8 cellular contexts compared by ENCODE assay signal in the genomic region with DNA sequence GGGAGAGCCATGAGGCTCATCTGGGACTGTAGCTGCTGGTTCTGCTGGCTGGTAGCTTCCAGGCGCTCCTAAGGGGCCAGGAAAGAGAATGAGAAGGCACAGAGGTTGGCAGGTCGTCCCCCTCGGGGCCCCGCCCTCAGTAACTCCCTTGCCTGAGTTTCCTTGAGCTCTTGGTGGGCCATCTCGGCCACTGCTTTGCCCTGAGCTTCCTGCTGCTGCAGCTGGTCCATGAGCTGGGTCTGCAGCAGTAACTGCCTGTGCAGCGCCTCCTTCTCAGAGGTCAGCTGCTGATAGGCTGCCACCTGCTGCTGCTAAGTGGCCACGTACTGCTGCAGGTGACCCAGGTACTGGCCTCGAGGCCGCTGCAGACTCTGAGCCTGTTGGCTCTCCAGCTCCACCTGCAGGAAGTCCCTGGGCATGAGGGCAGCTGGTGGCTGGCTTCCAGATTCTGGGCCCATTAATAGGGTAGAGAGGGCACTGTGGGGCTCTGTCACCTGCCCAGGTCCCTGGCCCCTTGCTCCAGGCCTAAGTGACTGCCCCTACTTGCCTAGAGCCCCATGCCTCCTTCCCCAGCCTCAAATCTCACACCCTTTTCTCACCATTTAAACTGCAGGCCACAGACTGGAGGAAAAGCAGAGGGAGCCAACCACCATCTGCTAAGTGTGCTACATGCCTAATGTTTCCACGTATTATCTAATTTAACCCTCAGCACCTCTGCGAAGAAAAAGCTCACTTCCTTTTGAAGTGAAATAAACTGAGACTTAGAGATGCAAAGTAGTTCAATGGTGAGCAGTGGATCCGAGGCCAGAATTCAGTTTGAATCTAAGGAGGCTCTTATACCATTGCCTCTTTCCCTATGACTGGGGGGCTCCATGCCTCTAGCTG. TPM values are rescaled to one million over a fixed set of nuclear protein-coding genes. Genes with fewer than 3 reads are reported as not detected.
DNase-seq lines count a peak whose midpoint lies in the region; ATAC-seq and TF ChIP-seq lines count a peak whose summit lies in the region.

No MANE protein-coding gene starts in this region.

- TF ChIP-seq CTCF in RWPE1 (conservative IDR thresholded peaks at IDR 0.05; ENCODE audit: low read depth), result peak; percentile 76
- TF ChIP-seq CTCF in right atrium auricular region (IDR thresholded peaks at IDR 0.05), result peak; percentile 33 to 64

- ATAC-seq in HG03442 (IDR thresholded peaks at IDR 0.05; ENCODE audit: unreplicated experiment), result no peak
- no peak for ATAC-seq in GM21381 (IDR thresholded peaks at IDR 0.05; ENCODE audit: unreplicated experiment)

- no peaks in the 10 kb centered on the region for H3K27me3 ChIP-seq in right atrium auricular region

- H3K9me3 ChIP-seq in right atrium auricular region, result no peaks in the 10 kb centered on the region

- H3K4me1 ChIP-seq in right atrium auricular region, result no peaks in the 10 kb centered on the region

- no peaks in the 10 kb centered on the region for H3K36me3 ChIP-seq in right atrium auricular region

- no peak overlapping the region for H3K4me3 ChIP-seq in right atrium auricular region

- CTCF ChIA-PET in RWPE1 (lab: Yijun Ruan, JAX), result interaction anchor here (0.6 to 2.2 kb wide), 9 partner anchors 9 to 824 kb away, joined by 3 to 21 read pairs (median 4); a partner anchor contains a TSS

- DNase-seq in DMS53 treated with DMSO at 0.1 percent for 48 hours (lab: John Stamatoyannopoulos, UW; ENCODE audit: unreplicated experiment), result peak; percentile 76
- peak; percentile 96 for DNase-seq in HT-29 (ENCODE audit: low spot score)
- DNase-seq in RWPE1 (ENCODE audit: low spot score), result peak; percentile 26
- peak; percentile 46 for DNase-seq in activated naive CD4-positive, alpha-beta T cell treated with anti-CD3 and anti-CD28 coated beads, Interleukin-2, amount 50 U/mL, for 16 hours
- no peak for DNase-seq in right atrium auricular region (ENCODE audit: low spot score)
- DNase-seq in stimulated activated CD4-positive, alpha-beta T cell treated with anti-CD3 and anti-CD28 coated beads, Interleukin-12 subunit alpha, Interleukin-12 subunit beta, amount 100 ng/mL, for 48 hours (ENCODE audit: low read depth in 2 of 3, low spot score in 1 of 3), result peak; percentile 27 to 57 (median 46)

- H3K27ac ChIP-seq in RWPE1, result no peak overlapping the region
- H3K27ac ChIP-seq in right atrium auricular region, result no peak overlapping the region

- POLR2A ChIA-PET in RWPE1 (lab: Yijun Ruan, JAX; ENCODE audit: low non-redundant PET), result interaction anchor here (0.6 kb wide), 1 partner anchor 40 kb away, joined by 5 read pairs; no protein-coding TSS in a partner anchor

RNA-seq across cellular contexts. Expression of a gene that starts 10.8 kb away (rescaled TPM):
- total RNA-seq in HT-29 (2014; rRNA removed; shearing (Covaris generic)), result 5.2 and 8.9 TPM in 2 replicates
- 1 to 10 TPM; 5.8 to 6.1 TPM for total RNA-seq in right atrium auricular region

RNA-seq across cellular contexts. Expression of a gene that starts 38.8 kb away (rescaled TPM):
- 228 and 230 TPM in 2 replicates for total RNA-seq in HT-29 (2014; rRNA removed; shearing (Covaris generic))
- 10 to 100 TPM in 1 of 2 donors, 1 to 10 TPM in 1; 4.8 to 12.9 TPM for total RNA-seq in right atrium auricular region

Comparison
In these comparisons a context has a peak if more than half of its experiments do, and no peak if none do; other contexts are left out.
1. RNA of a gene that starts 38.8 kb away (total RNA-seq): 228 to 230 TPM in HT-29; 4.8 to 12.9 TPM in right atrium auricular region; every median in the first group is over 10 times any median in the second.